ENCODE assay signal across 8 cellular contexts in genomic region chr6:2110504-2110903, GRCh38.
DNase-seq lines count a peak whose midpoint lies in the region; TF ChIP-seq lines count a peak whose summit lies in the region.

No MANE protein-coding gene starts in this region.

- peak overlapping the region in 7 of 8 donors; percentile 15 to 86 (median 52) for H3K27ac Mint-ChIP-seq in CD8-positive, alpha-beta memory T cell
- H3K27ac Mint-ChIP-seq in neural progenitor cell = no peak overlapping the region

- no peaks in the 10 kb centered on the region for H3K27me3 Mint-ChIP-seq in CD8-positive, alpha-beta memory T cell
- H3K27me3 Mint-ChIP-seq in neural progenitor cell (ENCODE audit: insufficient read depth, low read depth) = no peaks in the 10 kb centered on the region

- no peak for TF ChIP-seq EP300 in esophagus muscularis mucosa (IDR thresholded peaks at IDR 0.05)
- no peak for TF ChIP-seq EP300 in transverse colon (IDR thresholded peaks at IDR 0.05; ENCODE audit: low read depth)

- H3K4me1 Mint-ChIP-seq in CD8-positive, alpha-beta memory T cell = peaks cover 20 to 24% (median 21%) of the 10 kb centered on the region in 3 donors
- H3K4me1 Mint-ChIP-seq in neural progenitor cell = peaks cover 2% of the 10 kb centered on the region

- no peak overlapping the region for H3K9ac ChIP-seq in neural progenitor cell

- DNase-seq in CD8-positive, alpha-beta memory T cell = no peak
- DNase-seq in GM19238 (ENCODE audit: insufficient read length, low spot score) (peak; percentile 5), MG63 (peak; percentile 3), esophagus muscularis mucosa (ENCODE audit: extremely low spot score) (no peak), transverse colon (no peak), hepatocyte (ENCODE audit: low spot score) (no peak), erythroblast (lab: John Stamatoyannopoulos, UW) (no peak), neural progenitor cell (ENCODE audit: low spot score) (no peak)

- no peaks in the 10 kb centered on the region for H3K36me3 ChIP-seq in CD8-positive, alpha-beta memory T cell (ENCODE audit: insufficient read depth, low read length)
- H3K36me3 ChIP-seq in MG63 = no peaks in the 10 kb centered on the region
- no peaks in the 10 kb centered on the region for H3K36me3 ChIP-seq in esophagus muscularis mucosa
- H3K36me3 ChIP-seq in transverse colon = no peaks in the 10 kb centered on the region
- no peaks in the 10 kb centered on the region for H3K36me3 ChIP-seq in hepatocyte (replicated peaks; ENCODE audit: insufficient read depth, low read depth)
- H3K36me3 ChIP-seq in neural progenitor cell = no peaks in the 10 kb centered on the region

- 66% methylated on average over 4 of the region's 4 CpGs for WGBS in esophagus muscularis mucosa
- 62 to 68% methylated on average over 2 to 4 of the region's 4 CpGs for WGBS in transverse colon (ENCODE audit: low coverage in 1 of 2), 2 donors
- 87% methylated on average over 4 of the region's 4 CpGs for WGBS in hepatocyte (ENCODE audit: low lambda C conversion rate, missing lambda C conversion rate)

- H3K9me2 ChIP-seq in hepatocyte (replicated peaks; ENCODE audit: insufficient read depth) = no peaks in the 10 kb centered on the region

- POLR2A ChIA-PET in CD8-positive, alpha-beta memory T cell (lab: Charles Lee) = no interaction called here

- no peaks in the 10 kb centered on the region for H3K9me3 ChIP-seq in CD8-positive, alpha-beta memory T cell (ENCODE audit: low read length)
- H3K9me3 ChIP-seq in MG63 = no peaks in the 10 kb centered on the region
- no peaks in the 10 kb centered on the region for H3K9me3 ChIP-seq in esophagus muscularis mucosa
- no peaks in the 10 kb centered on the region for H3K9me3 ChIP-seq in transverse colon
- no peaks in the 10 kb centered on the region for H3K9me3 ChIP-seq in hepatocyte (ENCODE audit: low read depth)
- H3K9me3 ChIP-seq in neural progenitor cell (ENCODE audit: low read depth) = no peaks in the 10 kb centered on the region

- H3K27ac ChIP-seq in CD8-positive, alpha-beta memory T cell (ENCODE audit: low read depth, low read length) = no peak overlapping the region
- peak overlapping the region; percentile 14 to 53 (median 22) for H3K27ac ChIP-seq in esophagus muscularis mucosa (replicated peaks in 1 of 4)
- no peak overlapping the region for H3K27ac ChIP-seq in transverse colon
- H3K27ac ChIP-seq in hepatocyte = no peak overlapping the region
- no peak overlapping the region for H3K27ac ChIP-seq in neural progenitor cell

- H3K36me3 Mint-ChIP-seq in CD8-positive, alpha-beta memory T cell = peaks cover 6 to 13% (median 8%) of the 10 kb centered on the region in 3 donors
- H3K36me3 Mint-ChIP-seq in neural progenitor cell = no peaks in the 10 kb centered on the region

- no peak overlapping the region for H3K4me3 ChIP-seq in CD8-positive, alpha-beta memory T cell (ENCODE audit: low read length)
- H3K4me3 ChIP-seq in MG63 = 0 out of 2 replicates have a peak overlapping the region, but pooled peaks have one; percentile 8
- no peak overlapping the region for H3K4me3 ChIP-seq in esophagus muscularis mucosa
- H3K4me3 ChIP-seq in transverse colon = no peak overlapping the region
- no peak overlapping the region for H3K4me3 ChIP-seq in hepatocyte
- no peak overlapping the region for H3K4me3 ChIP-seq in neural progenitor cell

- H3K4me1 ChIP-seq in CD8-positive, alpha-beta memory T cell (ENCODE audit: insufficient read depth, low read length) = peaks cover 10% of the 10 kb centered on the region
- H3K4me1 ChIP-seq in esophagus muscularis mucosa (peaks cover 4 to 14% (median 14%) of the 10 kb centered on the region in 4 donors), transverse colon (peaks cover 0 to 6% (median 0%) of the 10 kb centered on the region in 4 donors), hepatocyte (ENCODE audit: insufficient read depth) (no peaks in the 10 kb centered on the region), neural progenitor cell (no peaks in the 10 kb centered on the region)

- TF ChIP-seq POLR2A in esophagus muscularis mucosa (IDR thresholded peaks at IDR 0.05; ENCODE audit: low read depth) (no peak), transverse colon (IDR thresholded peaks at IDR 0.05) (no peak), erythroblast (IDR thresholded peaks at IDR 0.05; ENCODE audit: low read length) (no peak)

- in situ Hi-C loops in transverse colon (cut with MboI; ENCODE audit: low pct_ligation_motif_present in 1 of 4, low pct_unique_long_range_greater_than_20kb in 1 of 4, low sequenced_read_pairs in 3 of 4) = no loop called here

- H4K20me1 ChIP-seq in hepatocyte (ENCODE audit: insufficient read depth, poor library complexity, severe bottlenecking) = no peaks in the 10 kb centered on the region
- H4K20me1 ChIP-seq in neural progenitor cell (ENCODE audit: low read depth) = no peaks in the 10 kb centered on the region

- intact Hi-C loops in esophagus muscularis mucosa (cut with DNase I) = no loop called here
- intact Hi-C loops in transverse colon (cut with DNase I; ENCODE audit: low total_unique reads) = no loop called here

- no peaks in the 10 kb centered on the region for H3F3A ChIP-seq in neural progenitor cell (ENCODE audit: low read depth)

- TF ChIP-seq CTCF in esophagus muscularis mucosa (IDR thresholded peaks at IDR 0.05) (no peak), transverse colon (IDR thresholded peaks at IDR 0.05) (no peak), hepatocyte (IDR thresholded peaks at IDR 0.05; ENCODE audit: poor library complexity) (no peak), neural progenitor cell (IDR thresholded peaks at IDR 0.05) (no peak)

- no peaks in the 10 kb centered on the region for H3K27me3 ChIP-seq in CD8-positive, alpha-beta memory T cell (ENCODE audit: insufficient read depth, low read length, poor library complexity, severe bottlenecking)
- no peaks in the 10 kb centered on the region for H3K27me3 ChIP-seq in MG63
- H3K27me3 ChIP-seq in esophagus muscularis mucosa = no peaks in the 10 kb centered on the region
- no peaks in the 10 kb centered on the region for H3K27me3 ChIP-seq in transverse colon
- no peaks in the 10 kb centered on the region for H3K27me3 ChIP-seq in hepatocyte
- no peaks in the 10 kb centered on the region for H3K27me3 ChIP-seq in neural progenitor cell

- H3K9me3 Mint-ChIP-seq in CD8-positive, alpha-beta memory T cell = no peaks in the 10 kb centered on the region
- H3K9me3 Mint-ChIP-seq in neural progenitor cell = no peaks in the 10 kb centered on the region

- H3K4me2 ChIP-seq in hepatocyte (no peak overlapping the region), neural progenitor cell (no peak overlapping the region)

- CTCF ChIA-PET in CD8-positive, alpha-beta memory T cell (lab: Charles Lee) = interaction anchor here (1.1 kb wide), 1 partner anchor 515 kb away, joined by 3 read pairs; no protein-coding TSS in a partner anchor

- H3K79me2 ChIP-seq in hepatocyte (no peaks in the 10 kb centered on the region), neural progenitor cell (ENCODE audit: low read depth) (no peaks in the 10 kb centered on the region)

- H2AFZ ChIP-seq in hepatocyte (no peak overlapping the region), neural progenitor cell (replicated peaks) (no peak overlapping the region)

- H3K4me3 Mint-ChIP-seq in CD8-positive, alpha-beta memory T cell = peak overlapping the region; percentile 10 to 81 (median 69)
- H3K4me3 Mint-ChIP-seq in neural progenitor cell = no peak overlapping the region

Comparison
In these comparisons a context has a peak if more than half of its experiments do, and no peak if none do; other contexts are left out.
1. DNase-seq: peak in GM19238 (single experiment) and MG63 (single experiment); none in CD8-positive, alpha-beta memory T cell (0 of 5), esophagus muscularis mucosa (single experiment), transverse colon (single experiment), hepatocyte (single experiment), erythroblast (0 of 2) and neural progenitor cell (single experiment).
2. H3K27ac ChIP-seq: peak in esophagus muscularis mucosa (4 of 4); none in CD8-positive, alpha-beta memory T cell (single experiment), transverse colon (0 of 4), hepatocyte (single experiment) and neural progenitor cell (single experiment).